ENCODE assay signal across 8 cellular contexts in the genomic region with DNA sequence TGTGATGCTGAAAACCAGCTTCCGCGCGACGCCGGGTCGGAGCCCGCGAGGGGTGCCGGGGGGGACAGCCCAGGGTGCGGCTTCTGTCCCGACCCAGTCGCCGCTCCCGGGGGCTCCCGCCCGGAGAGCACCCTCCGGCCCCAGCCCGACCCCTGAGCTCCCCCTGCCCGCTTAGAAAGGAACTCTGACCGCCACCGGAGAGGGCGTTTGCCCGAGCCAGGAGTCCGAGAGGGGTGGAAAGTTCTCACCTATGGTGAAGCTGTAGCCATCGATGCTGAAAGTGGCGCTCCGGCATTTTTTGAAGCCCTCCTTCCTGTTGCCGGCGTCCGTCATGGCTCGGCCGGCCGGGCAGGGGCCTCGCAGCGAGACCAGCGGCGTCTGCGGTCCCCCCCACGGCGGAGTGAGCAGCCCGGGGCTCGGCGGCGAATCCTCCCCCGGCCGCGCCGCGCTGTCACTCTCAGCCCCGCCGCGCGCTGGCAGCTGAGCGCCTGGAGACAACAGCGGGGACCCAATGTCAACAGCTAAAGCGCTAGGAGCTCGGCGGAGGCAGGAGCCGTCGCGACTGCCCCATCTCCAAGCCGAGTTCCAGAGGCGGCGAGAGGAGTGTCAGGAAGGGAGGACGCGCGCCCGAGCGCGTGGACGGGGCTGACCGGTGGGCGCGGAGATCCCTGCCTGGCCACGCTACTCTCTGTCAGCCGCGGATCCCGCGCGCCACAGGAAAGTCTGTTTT.
DNase-seq lines count a peak whose midpoint lies in the region; ATAC-seq, FAIRE-seq and TF ChIP-seq lines count a peak whose summit lies in the region.

No MANE protein-coding gene starts in this region.

- 0 to 1% (median 1%) methylated on average over 6 to 80 of the region's 80 CpGs for WGBS in heart left ventricle, 4 donors
- 1% methylated on average over 59 of the region's 80 CpGs for WGBS in prostate gland

- no peak for FAIRE-seq in GM19239 (lab: Jason Lieb, UNC)

- peak overlapping the region in 2 of 4 donors; percentile 31 to 39 for H3K27ac ChIP-seq in Peyer's patch
- peak overlapping the region; percentile 2 to 79 (median 68) for H3K27ac ChIP-seq in heart left ventricle
- H3K27ac ChIP-seq in prostate gland: no peak overlapping the region

- TF ChIP-seq POLR2A in Peyer's patch (IDR thresholded peaks at IDR 0.05): no peak
- TF ChIP-seq POLR2A in heart left ventricle (IDR thresholded peaks at IDR 0.05): no peak
- no peak for TF ChIP-seq POLR2A in prostate gland (IDR thresholded peaks at IDR 0.05)

- peaks cover 0 to 4% (median 0%) of the 10 kb centered on the region in 4 donors for H3K4me1 ChIP-seq in Peyer's patch
- peaks cover 0 to 18% (median 0%) of the 10 kb centered on the region in 12 donors for H3K4me1 ChIP-seq in heart left ventricle
- no peaks in the 10 kb centered on the region for H3K4me1 ChIP-seq in prostate gland (replicated peaks)

- H3K9me3 ChIP-seq in Peyer's patch (no peaks in the 10 kb centered on the region), heart left ventricle (no peaks in the 10 kb centered on the region), prostate gland (no peaks in the 10 kb centered on the region)

- peak overlapping the region; percentile 3 to 45 (median 34) for H3K4me3 ChIP-seq in Peyer's patch
- H3K4me3 ChIP-seq in heart left ventricle: peak overlapping the region; percentile 33 to 69 (median 59)
- peak overlapping the region; percentile 21 to 23 for H3K4me3 ChIP-seq in prostate gland

- ATAC-seq in heart left ventricle (peak; percentile 33 to 72 (median 52)), GM18909 (IDR thresholded peaks at IDR 0.05; ENCODE audit: poor library complexity, unreplicated experiment) (no peak), GM19452 (IDR thresholded peaks at IDR 0.05; ENCODE audit: unreplicated experiment) (no peak)

- DNase-seq in EL (peak; percentile 8), Peyer's patch (no peak), heart left ventricle (peak in 3 of 5 donors; percentile 10 to 66 (median 29)), prostate gland (ENCODE audit: low spot score) (no peak), GM19239 (ENCODE audit: insufficient read length, low spot score) (no peak), cerebellum (ENCODE audit: low spot score) (no peak)

- TF ChIP-seq CTCF in Peyer's patch (IDR thresholded peaks at IDR 0.05) (no peak), heart left ventricle (IDR thresholded peaks at IDR 0.05) (peak in 1 of 12 donors; percentile 6), prostate gland (IDR thresholded peaks at IDR 0.05) (no peak)

- intact Hi-C loops in heart left ventricle (cut with DNase I) (no loop called here), prostate gland (cut with DNase I) (no loop called here)

- H3K36me3 ChIP-seq in Peyer's patch: no peaks in the 10 kb centered on the region
- H3K36me3 ChIP-seq in heart left ventricle: no peaks in the 10 kb centered on the region
- no peaks in the 10 kb centered on the region for H3K36me3 ChIP-seq in prostate gland

- H3K27me3 ChIP-seq in Peyer's patch (peaks cover 0 to 10% of the 10 kb centered on the region in 2 donors), heart left ventricle (peaks cover 2 to 52% (median 32%) of the 10 kb centered on the region in 9 donors), prostate gland (replicated peaks; ENCODE audit: insufficient read depth) (peaks cover 20% of the 10 kb centered on the region)

Comparison
In these comparisons a context has a peak if more than half of its experiments do, and no peak if none do; other contexts are left out.
1. DNase-seq: peak in EL (single experiment) and heart left ventricle (3 of 5); none in Peyer's patch (0 of 3), prostate gland (single experiment), GM19239 (single experiment) and cerebellum (single experiment).
2. H3K27ac ChIP-seq: peak in heart left ventricle (12 of 12); none in prostate gland (0 of 2).
3. ATAC-seq: peak in heart left ventricle (4 of 4); none in GM18909 (single experiment) and GM19452 (single experiment).
4. Peak in every context shown above with its lines, with median percentiles within 50 percentile points of each other: H3K4me3 ChIP-seq.